ENCODE assay signal across 10 cellular contexts in genomic region chr12:124423683-124424515, GRCh38.
A peak's percentile ranks its signal among the peaks of the same experiment; 100 is the strongest.
DNase-seq lines count a peak whose midpoint lies in the region; ATAC-seq and TF ChIP-seq lines count a peak whose summit lies in the region.
"Had no signal": no experiment of that assay in that cellular context is flagged by ENCODE, and none has a peak within 500 bp of the region (broad histone marks: within the 10 kb centered on the region; RNA-seq: fewer than 3 reads in every experiment).

No MANE protein-coding gene starts in this region.

- CTCF ChIA-PET in IMR-90 (lab: Yijun Ruan, JAX): no interaction called here
- CTCF ChIA-PET in CD4-positive, alpha-beta memory T cell (lab: Charles Lee; ENCODE audit: partially characterized antibody): no interaction called here

- peak overlapping the region; percentile 54; the same call in 1 of the 2 replicates for H3K56ac ChIP-seq in IMR-90 (ENCODE audit: extremely low read depth, insufficient read depth, low read length)

- peak overlapping the region; percentile 87 for H3K27ac ChIP-seq in IMR-90 (ENCODE audit: insufficient read depth, low read length)
- peak overlapping the region; percentile 94 to 98 for H3K27ac ChIP-seq in breast epithelium
- no peak overlapping the region for H3K27ac ChIP-seq in CD4-positive, alpha-beta memory T cell (ENCODE audit: low read depth, low read length)

- peak overlapping the region; percentile 57 for H3K14ac ChIP-seq in IMR-90 (replicated peaks; ENCODE audit: low read depth, low read length)

- peak overlapping the region; percentile 94 for H3K4ac ChIP-seq in IMR-90 (ENCODE audit: low read depth, low read length)

- H3K4me1 Mint-ChIP-seq in mesothelial cell of epicardium: peaks cover 12% of the 10 kb centered on the region
- no peaks in the 10 kb centered on the region for H3K4me1 Mint-ChIP-seq in activated naive CD8-positive, alpha-beta T cell treated with anti-CD3 and anti-CD28 coated beads for 36 hours
- H3K4me1 Mint-ChIP-seq in CD4-positive, alpha-beta memory T cell: peaks cover 0 to 3% (median under 1%) of the 10 kb centered on the region in 4 donors

- peaks cover 38% of the 10 kb centered on the region for H3K36me3 Mint-ChIP-seq in mesothelial cell of epicardium
- H3K36me3 Mint-ChIP-seq in activated naive CD8-positive, alpha-beta T cell treated with anti-CD3 and anti-CD28 coated beads for 36 hours: peaks cover 20% of the 10 kb centered on the region
- H3K36me3 Mint-ChIP-seq in CD4-positive, alpha-beta memory T cell: peaks cover 35 to 65% of the 10 kb centered on the region in 2 donors

- peak overlapping the region; percentile 17 for H4K5ac ChIP-seq in IMR-90 (ENCODE audit: low read depth, low read length)

- in situ Hi-C loops in IMR-90 (cut with MboI; ENCODE audit: low sequenced_read_pairs): no loop called here

- H3K23ac ChIP-seq in IMR-90 (ENCODE audit: low read depth, low read length): peak overlapping the region; percentile 79

- peak overlapping the region; percentile 84 to 97 for H4K8ac ChIP-seq in IMR-90 (ENCODE audit: low read depth in 2 of 2, low read length in 2 of 2)

- H2AFZ ChIP-seq in IMR-90 (replicated peaks; ENCODE audit: low read length, poor library complexity): peak overlapping the region; percentile 74

- H3K9me3 ChIP-seq in IMR-90 (ENCODE audit: control insufficient read depth, insufficient read depth, low read length): no peaks in the 10 kb centered on the region
- no peaks in the 10 kb centered on the region for H3K9me3 ChIP-seq in breast epithelium
- H3K9me3 ChIP-seq in CD4-positive, alpha-beta memory T cell (ENCODE audit: control insufficient read depth in 1 of 2, low read length in 2 of 2): no peaks in the 10 kb centered on the region

- peak overlapping the region; percentile 90 for H2BK5ac ChIP-seq in IMR-90 (ENCODE audit: low read depth, low read length, poor library complexity, severe bottlenecking)

- H3K18ac ChIP-seq in IMR-90 (ENCODE audit: low read depth, low read length): peak overlapping the region; percentile 10

- H3K9ac ChIP-seq in IMR-90 (ENCODE audit: low read depth, low read length): peak overlapping the region; percentile 50

- 90% methylated on average over 19 of the region's 27 CpGs; no CpG with 5 or more reads in 1 of the 2 experiments for WGBS in IMR-90 (ENCODE audit: extremely low coverage in 2 of 2, insufficient read length in 1 of 2), 2 experiments

- H4K91ac ChIP-seq in IMR-90 (ENCODE audit: insufficient read depth, low read depth, low read length): peak overlapping the region; percentile 96

- H2BK15ac ChIP-seq in IMR-90 (ENCODE audit: low read depth, low read length): 0 out of 3 replicates have a peak overlapping the region, but pooled peaks have one; percentile 52

- no peak for ATAC-seq in IMR-90 (ENCODE audit: low read depth)
- ATAC-seq: activated naive CD4-positive, alpha-beta T cell treated with anti-CD3 and anti-CD28 coated beads, Interleukin-2, amount 50 U/mL, for 72 hours had no signal

- H3K9me1 ChIP-seq in IMR-90 (ENCODE audit: insufficient read depth, low read length): 0 out of 2 replicates have a peak, but pooled peaks cover 3% of the 10 kb centered on the region

- no peak overlapping the region for H3K4me3 Mint-ChIP-seq in mesothelial cell of epicardium
- H3K4me3 Mint-ChIP-seq in activated naive CD8-positive, alpha-beta T cell treated with anti-CD3 and anti-CD28 coated beads for 36 hours: no peak overlapping the region
- H3K4me3 Mint-ChIP-seq in CD4-positive, alpha-beta memory T cell: no peak overlapping the region

- no peaks in the 10 kb centered on the region for H3K27me3 Mint-ChIP-seq in mesothelial cell of epicardium (ENCODE audit: low read depth)
- H3K27me3 Mint-ChIP-seq in activated naive CD8-positive, alpha-beta T cell treated with anti-CD3 and anti-CD28 coated beads for 36 hours: no peaks in the 10 kb centered on the region
- no peaks in the 10 kb centered on the region for H3K27me3 Mint-ChIP-seq in CD4-positive, alpha-beta memory T cell

- peak overlapping the region; percentile 68 for H2BK20ac ChIP-seq in IMR-90 (ENCODE audit: low read depth, low read length)

- POLR2A ChIA-PET in IMR-90 (lab: Charles Lee; ENCODE audit: unreplicated experiment): no interaction called here
- POLR2A ChIA-PET in CD4-positive, alpha-beta memory T cell (lab: Charles Lee; ENCODE audit: partially characterized antibody): no interaction called here

- H3K9me3 Mint-ChIP-seq in mesothelial cell of epicardium: no peaks in the 10 kb centered on the region
- no peaks in the 10 kb centered on the region for H3K9me3 Mint-ChIP-seq in activated naive CD8-positive, alpha-beta T cell treated with anti-CD3 and anti-CD28 coated beads for 36 hours
- H3K9me3 Mint-ChIP-seq in CD4-positive, alpha-beta memory T cell: no peaks in the 10 kb centered on the region
- H3K9me3 Mint-ChIP-seq: activated naive CD4-positive, alpha-beta T cell treated with anti-CD3 and anti-CD28 coated beads, Interleukin-2, amount 50 U/mL, for 72 hours had no signal

- dilution Hi-C loops in IMR-90 (cut with HindIII; ENCODE audit: low sequenced_read_pairs, unreplicated experiment): no loop called here

- no peak for TF ChIP-seq RAD21 in IMR-90 (IDR thresholded peaks at IDR 0.05; ENCODE audit: low read length)

- H3K4me3 ChIP-seq in IMR-90 (ENCODE audit: insufficient read depth, low read depth, low read length) (no peak overlapping the region), breast epithelium (peak overlapping the region; percentile 10 to 64 (median 27))
- no peak overlapping the region for H3K4me3 ChIP-seq in CD4-positive, alpha-beta memory T cell (ENCODE audit: low read length in 2 of 2)

- no peak for TF ChIP-seq POLR2A in IMR-90 (IDR thresholded peaks at IDR 0.05; ENCODE audit: low read depth, low read length)
- TF ChIP-seq POLR2A in breast epithelium (IDR thresholded peaks at IDR 0.05): no peak

- H2AK9ac ChIP-seq in IMR-90 (replicated peaks; ENCODE audit: low read depth, low read length, poor library complexity): peak overlapping the region; percentile 98

- H2BK120ac ChIP-seq in IMR-90 (ENCODE audit: low read depth, low read length): peak overlapping the region; percentile 88

- peaks cover 15% of the 10 kb centered on the region for H4K20me1 ChIP-seq in IMR-90 (ENCODE audit: insufficient read depth, low read length)

- peak overlapping the region; percentile 88 for H2AK5ac ChIP-seq in IMR-90 (ENCODE audit: low read depth, low read length)

- H3K4me1 ChIP-seq in IMR-90 (ENCODE audit: control insufficient read depth, insufficient read depth, low read length): peaks cover 41% of the 10 kb centered on the region
- H3K4me1 ChIP-seq in breast epithelium: peaks cover 12 to 17% of the 10 kb centered on the region in 2 donors
- no peaks in the 10 kb centered on the region for H3K4me1 ChIP-seq in CD4-positive, alpha-beta memory T cell (ENCODE audit: insufficient read depth, low read length)

- H3K4me2 ChIP-seq in IMR-90 (ENCODE audit: low read depth, low read length): peak overlapping the region; percentile 20

- peaks cover 28 to 51% of the 10 kb centered on the region in 2 experiments for H3K79me1 ChIP-seq in IMR-90 (ENCODE audit: low read depth in 1 of 2, low read length in 2 of 2)

- peaks cover 31% of the 10 kb centered on the region for H3K36me3 ChIP-seq in IMR-90 (ENCODE audit: control insufficient read depth, insufficient read depth, low read length)
- H3K36me3 ChIP-seq in breast epithelium: no peaks in the 10 kb centered on the region
- H3K36me3 ChIP-seq in CD4-positive, alpha-beta memory T cell (ENCODE audit: insufficient read depth, low read length): peaks cover 35% of the 10 kb centered on the region

- DNase-seq in IMR-90: no peak
- DNase-seq in breast epithelium (ENCODE audit: low spot score in 2 of 2): no peak
- DNase-seq in mesothelial cell of epicardium (ENCODE audit: low spot score in 2 of 2, unreplicated experiment in 2 of 2): no peak
- peak; percentile 12 to 30 for DNase-seq in stimulated activated CD8-positive, alpha-beta memory T cell treated with anti-CD3 and anti-CD28 coated beads, Interleukin-7, amount 100 ng/mL, for 1 hour (ENCODE audit: low read depth in 2 of 2)
- DNase-seq in NCI-H1048 (lab: John Stamatoyannopoulos, UW): no peak
- DNase-seq in activated naive CD8-positive, alpha-beta T cell treated with anti-CD3 and anti-CD28 coated beads for 36 hours: no peak
- DNase-seq in SW480 (ENCODE audit: low spot score): no peak
- DNase-seq in CD4-positive, alpha-beta memory T cell: no peak
- DNase-seq: DND-41 had no signal

- TF ChIP-seq CTCF in IMR-90 (conservative IDR thresholded peaks at IDR 0.05; ENCODE audit: low read depth, low read length) (no peak), breast epithelium (IDR thresholded peaks at IDR 0.05) (no peak), mesothelial cell of epicardium (IDR thresholded peaks at IDR 0.05; ENCODE audit: unreplicated experiment) (no peak)

- no TSS peak for BruUV-seq in IMR-90 (replicated peaks; lab: Mats Ljungman, UMichigan)

- peak overlapping the region; percentile 85 for H3K27ac Mint-ChIP-seq in mesothelial cell of epicardium
- H3K27ac Mint-ChIP-seq in activated naive CD8-positive, alpha-beta T cell treated with anti-CD3 and anti-CD28 coated beads for 36 hours: no peak overlapping the region
- no peak overlapping the region for H3K27ac Mint-ChIP-seq in CD4-positive, alpha-beta memory T cell

- intact Hi-C loops in IMR-90 (cut with micrococcal nuclease): loop anchor here (2.0 to 5.0 kb wide), 2 partner anchors 35 to 143 kb away; partner anchors contain the start of gene NCOR2
- intact Hi-C loops in breast epithelium (cut with DNase I; ENCODE audit: low total_unique reads): no loop called here
- intact Hi-C loops in CD4-positive, alpha-beta memory T cell (cut with micrococcal nuclease): no loop called here

- H3K27me3 ChIP-seq in IMR-90 (ENCODE audit: control insufficient read depth, insufficient read depth, low read length) (no peaks in the 10 kb centered on the region), breast epithelium (no peaks in the 10 kb centered on the region)
- H3K27me3 ChIP-seq in CD4-positive, alpha-beta memory T cell (ENCODE audit: insufficient read depth, low read length): no peaks in the 10 kb centered on the region

TF ChIP-seq in IMR-90, 13 proteins besides CTCF, POLR2A, EP300 and RAD21:
- TF ChIP-seq CEBPB (IDR thresholded peaks at IDR 0.05; ENCODE audit: low read depth, low read length) (no peak), RFX5 (IDR thresholded peaks at IDR 0.05; ENCODE audit: low read depth, low read length) (no peak), USF2 (IDR thresholded peaks at IDR 0.05; ENCODE audit: low read depth, low read length) (no peak)

Comparison
In these comparisons a context has a peak if more than half of its experiments do, and no peak if none do; other contexts are left out.
1. DNase-seq: peak in stimulated activated CD8-positive, alpha-beta memory T cell treated with anti-CD3 and anti-CD28 coated beads, Interleukin-7, amount 100 ng/mL, for 1 hour (2 of 2); none in IMR-90 (single experiment), breast epithelium (0 of 2), mesothelial cell of epicardium (0 of 2), NCI-H1048 (single experiment), activated naive CD8-positive, alpha-beta T cell treated with anti-CD3 and anti-CD28 coated beads for 36 hours (single experiment), SW480 (single experiment) and CD4-positive, alpha-beta memory T cell (0 of 5).
2. H3K4me3 ChIP-seq: peak in breast epithelium (3 of 3); none in IMR-90 (single experiment) and CD4-positive, alpha-beta memory T cell (0 of 2).